23 cellular contexts compared by ENCODE assay signal in genomic region chr2:77046339-77046738, GRCh38.
"Had no signal": no experiment of that assay in that cellular context is flagged by ENCODE, and none has a peak within 500 bp of the region (broad histone marks: within the 10 kb centered on the region; RNA-seq: fewer than 3 reads in every experiment).

No MANE protein-coding gene starts in this region.

- DNase-seq: colonic mucosa; cortex of kidney; effector CD8-positive, alpha-beta T cell; effector memory CD8-positive, alpha-beta T cell; endodermal cell; erythroblast; esophagus squamous epithelium; foreskin fibroblast; foreskin melanocyte; gastrocnemius medialis; glutamatergic neuron; head of caudate nucleus; heart right ventricle; hippocampal formation; left cardiac atrium; left lung; left ventricle myocardium superior; lower lobe of right lung; mesenchymal stem cell; mucosa of descending colon; naive B cell had no signal

- H3K27ac ChIP-seq: colonic mucosa, epithelial cell of prostate, esophagus squamous epithelium, gastrocnemius medialis, heart right ventricle, left lung, lower lobe of right lung had no signal

- H3K36me3 ChIP-seq: colonic mucosa, esophagus squamous epithelium, gastrocnemius medialis, heart right ventricle, left lung, lower lobe of right lung had no signal

- H3K27me3 ChIP-seq: colonic mucosa, esophagus squamous epithelium, gastrocnemius medialis, heart right ventricle, left lung had no signal

- H3K4me3 ChIP-seq: colonic mucosa, esophagus squamous epithelium, gastrocnemius medialis, heart right ventricle, left lung, lower lobe of right lung, mucosa of descending colon had no signal

- ATAC-seq: effector memory CD8-positive, alpha-beta T cell; esophagus mucosa; gastrocnemius medialis; heart right ventricle; left cardiac atrium; left lung; left ventricle myocardium superior; lower lobe of right lung; mucosa of descending colon had no signal

- H3K9me3 ChIP-seq: colonic mucosa, esophagus squamous epithelium, gastrocnemius medialis, lower lobe of right lung, mucosa of descending colon had no signal
